In the genomic region with DNA sequence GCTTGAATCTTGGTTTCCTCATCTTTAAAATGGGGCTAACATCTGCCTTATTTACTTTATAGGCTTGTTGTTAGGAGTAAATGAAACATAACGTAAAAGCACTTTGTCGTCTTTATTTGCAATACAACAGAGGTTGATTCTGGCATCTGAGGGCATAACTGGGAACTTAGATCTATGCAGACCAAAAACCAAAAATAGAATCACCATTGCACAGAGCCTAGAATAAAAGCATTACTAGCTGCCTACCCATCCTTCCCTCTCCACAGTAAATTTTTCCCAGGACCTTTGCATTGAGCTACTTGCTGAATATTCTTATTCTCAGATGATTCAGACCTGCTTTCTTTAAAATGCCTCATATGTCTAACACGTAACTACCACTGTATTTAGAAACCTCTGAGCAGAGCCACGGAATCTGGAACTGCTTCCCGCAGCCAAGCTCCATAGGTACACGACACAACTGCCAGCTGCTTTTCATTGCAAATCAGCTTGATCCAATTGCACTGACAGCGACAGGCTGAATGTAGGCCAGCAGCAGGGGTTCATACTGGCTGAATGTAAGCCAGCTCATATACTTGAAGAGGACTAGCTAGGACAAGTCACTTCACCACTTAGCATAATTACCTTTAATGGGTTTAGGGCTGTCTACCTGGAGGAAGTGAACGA, we compare ENCODE assay signal across 12 cellular contexts. TPM values are rescaled to one million over a fixed set of nuclear protein-coding genes. Genes with fewer than 3 reads are reported as not detected.
DNase-seq lines count a peak whose midpoint lies in the region; ATAC-seq lines count a peak whose summit lies in the region.
"Had no signal": no experiment of that assay in that cellular context is flagged by ENCODE, and none has a peak within 500 bp of the region (broad histone marks: within the 10 kb centered on the region; RNA-seq: fewer than 3 reads in every experiment).

No MANE protein-coding gene starts in this region.

- intact Hi-C loops in left colon (cut with DNase I, micrococcal nuclease), result no loop called here

- ATAC-seq in left colon (no peak), HG03565 (IDR thresholded peaks at IDR 0.05; ENCODE audit: unreplicated experiment) (no peak)

- DNase-seq in DMS153 (lab: John Stamatoyannopoulos, UW) (peak; percentile 83), NCI-H1417 (lab: John Stamatoyannopoulos, UW) (peak; percentile 76 to 94 (median 89)), NCI-H82 treated with DMSO at 0.1 percent for 48 hours (lab: John Stamatoyannopoulos, UW; ENCODE audit: unreplicated experiment) (peak; percentile 71), iPS-NIHi11 (ENCODE audit: low spot score) (peak; percentile 52), left colon (no peak), mesenteric fat pad (ENCODE audit: low spot score) (no peak)
- no peak for DNase-seq in activated CD8-positive, alpha-beta memory T cell treated with anti-CD3 and anti-CD28 coated beads, Interleukin-2, amount 50 U/mL, for 4 hours
- DNase-seq: activated CD4-positive, CD25-positive, alpha-beta regulatory T cell; activated T-cell treated with anti-CD3 and anti-CD28 coated beads, Interleukin-2, amount 50 U/mL, for 48 hours; GDM1; uterus had no signal

RNA-seq across cellular contexts. Expression of a gene that starts 33.2 kb away (rescaled TPM):
- total RNA-seq in left colon (100 to 1,000 TPM; 137 to 148 TPM), mesenteric fat pad (151 TPM)

Comparison
In these comparisons a context has a peak if more than half of its experiments do, and no peak if none do; other contexts are left out.
1. DNase-seq: peak in DMS153 (single experiment), NCI-H1417 (3 of 3), NCI-H82 treated with DMSO at 0.1 percent for 48 hours (single experiment) and iPS-NIHi11 (single experiment); none in left colon (0 of 2), mesenteric fat pad (single experiment) and activated CD8-positive, alpha-beta memory T cell treated with anti-CD3 and anti-CD28 coated beads, Interleukin-2, amount 50 U/mL, for 4 hours (single experiment).